Comparison of ENCODE assay signal across 36 cellular contexts in genomic region chr7:139596626-139597025, GRCh38.
"Had no signal": no experiment of that assay in that cellular context is flagged by ENCODE, and none has a peak within 500 bp of the region (broad histone marks: within the 10 kb centered on the region; RNA-seq: fewer than 3 reads in every experiment).

No MANE protein-coding gene starts in this region.

- DNase-seq: activated CD4-positive, alpha-beta T cell treated with anti-CD3 and anti-CD28 coated beads, Interleukin-2, amount 10 ng/mL, durations not matched to agents 24 days and 14 days; activated CD4-positive, alpha-beta T cell treated with anti-CD3 and anti-CD28 coated beads, Interleukin-2, amount 50 U/mL, for 4 hours; activated CD8-positive, alpha-beta T cell treated with anti-CD3 and anti-CD28 coated beads for 36 hours; activated gamma-delta T cell; activated naive CD4-positive, alpha-beta T cell treated with Interleukin-2 at 50 U/mL for 16 hours; activated naive CD8-positive, alpha-beta T cell treated with anti-CD3 and anti-CD28 coated beads, Interleukin-2, amount 10 ng/mL, durations not matched to agents 7 days and 5 days; activated T-cell treated with anti-CD3 and anti-CD28 coated beads, Interleukin-2, amount 50 U/mL, for 24 hours; amygdala; Kasumi-1; KBM-7; MG63; NCI-H1048; NCI-H1105 treated with DMSO at 0.1 percent for 48 hours; NCI-H1436; NCI-H1694; NCI-H1930; NCI-H2081 treated with DMSO at 0.1 percent for 48 hours; NCI-H2171; NCI-H510A; NCI-H526; NCI-H748 treated with DMSO at 0.1 percent for 48 hours; NK-92 treated with Interleukin-12 subunit alpha and Interleukin-12 subunit beta, amount 100 ng/mL, for 24 hours; PC-9; SIG-M5; T-helper 1 cell; T-helper 2 cell; T-helper 9 cell; WERI-Rb-1 had no signal

- H3K4me1 Mint-ChIP-seq: activated naive CD4-positive, alpha-beta T cell treated with anti-CD3 and anti-CD28 coated beads, Interleukin-2, amount 50 U/mL, for 24 hours; activated naive CD8-positive, alpha-beta T cell treated with anti-CD3 and anti-CD28 coated beads, Interleukin-2, amount 10 ng/mL, durations not matched to agents 7 days and 5 days; central memory CD8-positive, alpha-beta T cell had no signal

- H3K9me3 Mint-ChIP-seq: activated CD4-positive, alpha-beta T cell treated with anti-CD3 and anti-CD28 coated beads, Interleukin-2, amount 10 ng/mL, durations not matched to agents 24 days and 14 days; activated CD8-positive, alpha-beta T cell treated with anti-CD3 and anti-CD28 coated beads for 36 hours; activated naive CD4-positive, alpha-beta T cell treated with anti-CD3 and anti-CD28 coated beads, Interleukin-2, amount 50 U/mL, for 24 hours; activated naive CD8-positive, alpha-beta T cell treated with anti-CD3 and anti-CD28 coated beads, Interleukin-2, amount 10 ng/mL, durations not matched to agents 7 days and 5 days; activated T-cell treated with anti-CD3 and anti-CD28 coated beads, Interleukin-2, amount 50 U/mL, for 24 hours; activated T-helper 2 cell treated with anti-CD3 and anti-CD28 coated beads, Interferon-gamma antibody, Interleukin-2, Interleukin-4, amounts not matched to agents 10 μg/mL and 5 μg/mL and 100 μg/mL, durations not matched to agents 14 hours and 24 hours and 36 hours; central memory CD8-positive, alpha-beta T cell had no signal

- H3K4me3 ChIP-seq: ascending aorta, cardiac muscle cell, MG63, PC-9 had no signal

- H3K27me3 Mint-ChIP-seq: activated CD4-positive, alpha-beta T cell treated with anti-CD3 and anti-CD28 coated beads, Interleukin-2, amount 10 ng/mL, durations not matched to agents 24 days and 14 days; activated CD8-positive, alpha-beta T cell treated with anti-CD3 and anti-CD28 coated beads for 36 hours; activated naive CD4-positive, alpha-beta T cell treated with anti-CD3 and anti-CD28 coated beads, Interleukin-2, amount 50 U/mL, for 24 hours; activated naive CD8-positive, alpha-beta T cell treated with anti-CD3 and anti-CD28 coated beads, Interleukin-2, amount 10 ng/mL, durations not matched to agents 7 days and 5 days; activated T-cell treated with anti-CD3 and anti-CD28 coated beads, Interleukin-2, amount 50 U/mL, for 24 hours; central memory CD8-positive, alpha-beta T cell had no signal

- H3K27ac Mint-ChIP-seq: activated CD4-positive, alpha-beta T cell treated with anti-CD3 and anti-CD28 coated beads, Interleukin-2, amount 10 ng/mL, durations not matched to agents 24 days and 14 days; activated CD8-positive, alpha-beta T cell treated with anti-CD3 and anti-CD28 coated beads for 36 hours; activated naive CD4-positive, alpha-beta T cell treated with anti-CD3 and anti-CD28 coated beads, Interleukin-2, amount 50 U/mL, for 24 hours; activated naive CD8-positive, alpha-beta T cell treated with anti-CD3 and anti-CD28 coated beads, Interleukin-2, amount 10 ng/mL, durations not matched to agents 7 days and 5 days; activated T-cell treated with anti-CD3 and anti-CD28 coated beads, Interleukin-2, amount 50 U/mL, for 24 hours; activated T-helper 2 cell treated with anti-CD3 and anti-CD28 coated beads, Interferon-gamma antibody, Interleukin-2, Interleukin-4, amounts not matched to agents 10 μg/mL and 5 μg/mL and 100 μg/mL, durations not matched to agents 14 hours and 24 hours and 36 hours had no signal

- ATAC-seq: activated CD8-positive, alpha-beta T cell treated with anti-CD3 and anti-CD28 coated beads for 36 hours; Right ventricle myocardium inferior; SK-N-SH treated with all-trans-retinoic acid at 6 μM for 48 hours had no signal

- H3K27ac ChIP-seq: ascending aorta, cardiac muscle cell, PC-9, RWPE1, WERI-Rb-1 had no signal

- H2AFZ ChIP-seq: PC-9 had no signal

- H3K4me2 ChIP-seq: PC-9 had no signal

- H3K4me3 Mint-ChIP-seq: activated CD4-positive, alpha-beta T cell treated with anti-CD3 and anti-CD28 coated beads, Interleukin-2, amount 10 ng/mL, durations not matched to agents 24 days and 14 days; activated CD8-positive, alpha-beta T cell treated with anti-CD3 and anti-CD28 coated beads for 36 hours; activated naive CD4-positive, alpha-beta T cell treated with anti-CD3 and anti-CD28 coated beads, Interleukin-2, amount 50 U/mL, for 24 hours; activated naive CD8-positive, alpha-beta T cell treated with anti-CD3 and anti-CD28 coated beads, Interleukin-2, amount 10 ng/mL, durations not matched to agents 7 days and 5 days; activated T-cell treated with anti-CD3 and anti-CD28 coated beads, Interleukin-2, amount 50 U/mL, for 24 hours; central memory CD8-positive, alpha-beta T cell had no signal

- H3K9me3 ChIP-seq: ascending aorta, MG63 had no signal

- H3K4me1 ChIP-seq: ascending aorta had no signal

- H3K27me3 ChIP-seq: ascending aorta, cardiac muscle cell, MG63 had no signal
